ENCODE assay signal across 17 cellular contexts in the genomic region with DNA sequence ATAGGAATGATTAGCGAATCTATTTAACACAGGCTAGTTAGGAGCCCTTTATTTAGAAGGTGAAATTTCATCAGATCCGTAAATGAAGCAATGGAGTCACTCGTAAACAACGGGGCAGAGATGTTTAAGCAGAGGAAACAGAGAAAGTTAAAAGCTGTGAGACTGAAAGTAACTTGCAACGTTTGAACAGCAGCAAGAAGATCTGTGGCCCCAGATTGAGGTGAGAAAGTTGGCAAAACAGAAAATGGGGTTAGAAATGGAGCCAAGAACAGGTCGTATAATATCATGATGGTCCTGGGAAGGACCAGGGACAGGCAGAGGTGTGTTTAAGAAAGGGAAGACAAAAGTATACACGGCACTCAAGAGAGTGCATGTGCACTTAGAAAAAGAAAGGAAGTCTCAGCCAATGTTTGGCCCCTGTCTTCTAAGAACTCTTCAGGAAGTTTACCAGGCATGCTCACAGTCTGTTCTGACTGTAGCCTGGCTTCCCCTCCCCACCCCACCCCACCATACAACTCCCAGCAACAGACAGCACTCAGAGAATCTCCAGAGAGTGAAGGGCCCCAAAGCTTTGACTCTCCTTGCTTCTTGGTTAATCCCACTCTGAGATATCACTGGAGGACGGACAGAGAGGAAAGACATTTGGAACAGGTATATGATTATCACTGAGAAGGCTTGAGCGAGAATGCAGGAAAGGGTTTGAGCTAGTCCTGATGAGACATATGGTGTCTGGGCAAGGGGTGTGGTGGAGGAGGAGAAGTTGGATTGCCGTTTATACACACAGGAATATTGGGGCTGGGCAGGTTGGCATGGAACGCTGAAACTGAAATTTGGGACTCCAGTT. TPM values are rescaled to one million over a fixed set of nuclear protein-coding genes. Genes with fewer than 3 reads are reported as not detected.
DNase-seq lines count a peak whose midpoint lies in the region; ATAC-seq and TF ChIP-seq lines count a peak whose summit lies in the region.
"Not testable (repeated sequence)": the region's sequence is repeated elsewhere in the genome, so short reads cannot be mapped to it uniquely, and the experiment has no call there.
"Had no signal": no experiment of that assay in that cellular context is flagged by ENCODE, and none has a peak within 500 bp of the region (broad histone marks: within the 10 kb centered on the region; RNA-seq: fewer than 3 reads in every experiment).

No MANE protein-coding gene starts in this region.

- not testable (repeated sequence) for H3K36me3 ChIP-seq in GM06990 (ENCODE audit: control insufficient read depth, insufficient read depth, low read length); naive thymus-derived CD4-positive, alpha-beta T cell (ENCODE audit: control insufficient read depth in 2 of 3, insufficient read depth in 3 of 3, low read length in 3 of 3)

- H3K27ac Mint-ChIP-seq in activated B cell treated with CpG ODN at 0.5 μM for 24 hours, result not testable (repeated sequence)
- peak overlapping the region; percentile 91 for H3K27ac Mint-ChIP-seq in activated naive CD4-positive, alpha-beta T cell treated with anti-CD3 and anti-CD28 coated beads, Interleukin-2, amount 10 ng/mL, durations not matched to agents 7 days and 5 days
- H3K27ac Mint-ChIP-seq in naive thymus-derived CD4-positive, alpha-beta T cell, result peak overlapping the region; percentile 91 to 99 (median 94)

- not testable (repeated sequence) for H3K27me3 ChIP-seq in GM06990 (replicated peaks; ENCODE audit: control insufficient read depth, insufficient read depth, low read length); naive thymus-derived CD4-positive, alpha-beta T cell (ENCODE audit: control insufficient read depth in 2 of 2, insufficient read depth in 2 of 2, low read length in 2 of 2)

- not testable (repeated sequence) for H3K9me3 Mint-ChIP-seq in activated B cell treated with CpG ODN at 0.5 μM for 24 hours; activated naive CD4-positive, alpha-beta T cell treated with anti-CD3 and anti-CD28 coated beads, Interleukin-2, amount 10 ng/mL, durations not matched to agents 7 days and 5 days; naive thymus-derived CD4-positive, alpha-beta T cell

- CTCF ChIA-PET in activated B cell treated with CpG ODN at 0.5 μM for 24 hours (lab: Charles Lee); activated naive CD4-positive, alpha-beta T cell treated with anti-CD3 and anti-CD28 coated beads, Interleukin-2, amount 10 ng/mL, durations not matched to agents 7 days and 5 days (lab: Charles Lee); naive thymus-derived CD4-positive, alpha-beta T cell (lab: Charles Lee): not testable (repeated sequence)

- H3K4me3 Mint-ChIP-seq in activated B cell treated with CpG ODN at 0.5 μM for 24 hours, result peak overlapping the region; percentile 47
- peak overlapping the region; percentile 71 for H3K4me3 Mint-ChIP-seq in activated naive CD4-positive, alpha-beta T cell treated with anti-CD3 and anti-CD28 coated beads, Interleukin-2, amount 10 ng/mL, durations not matched to agents 7 days and 5 days
- peak overlapping the region; percentile 82 to 97 (median 90) for H3K4me3 Mint-ChIP-seq in naive thymus-derived CD4-positive, alpha-beta T cell

- not testable (repeated sequence) for H3K4me1 Mint-ChIP-seq in activated B cell treated with CpG ODN at 0.5 μM for 24 hours
- peaks cover 24% of the 10 kb centered on the region for H3K4me1 Mint-ChIP-seq in activated naive CD4-positive, alpha-beta T cell treated with anti-CD3 and anti-CD28 coated beads, Interleukin-2, amount 10 ng/mL, durations not matched to agents 7 days and 5 days
- peaks cover 0 to 32% (median 22%) of the 10 kb centered on the region in 7 donors for H3K4me1 Mint-ChIP-seq in naive thymus-derived CD4-positive, alpha-beta T cell

- TF ChIP-seq CTCF in GM06990 (IDR thresholded peaks at IDR 0.05; ENCODE audit: insufficient read depth, low read length, poor library complexity, severe bottlenecking); activated B cell treated with CpG ODN at 0.5 μM for 24 hours (IDR thresholded peaks at IDR 0.05): not testable (repeated sequence)

- H3K4me3 ChIP-seq in GM06990 (replicated peaks; ENCODE audit: low read depth, low read length), result peak overlapping the region; percentile 10; the same call in 1 of the 2 replicates
- H3K4me3 ChIP-seq in naive thymus-derived CD4-positive, alpha-beta T cell (ENCODE audit: low read length), result peak overlapping the region; percentile 46

- not testable (repeated sequence) for H3K36me3 Mint-ChIP-seq in activated B cell treated with CpG ODN at 0.5 μM for 24 hours (ENCODE audit: low read depth); activated naive CD4-positive, alpha-beta T cell treated with anti-CD3 and anti-CD28 coated beads, Interleukin-2, amount 10 ng/mL, durations not matched to agents 7 days and 5 days; naive thymus-derived CD4-positive, alpha-beta T cell

- not testable (repeated sequence) for H3K27me3 Mint-ChIP-seq in activated B cell treated with CpG ODN at 0.5 μM for 24 hours; activated naive CD4-positive, alpha-beta T cell treated with anti-CD3 and anti-CD28 coated beads, Interleukin-2, amount 10 ng/mL, durations not matched to agents 7 days and 5 days; naive thymus-derived CD4-positive, alpha-beta T cell

- not testable (repeated sequence) for DNase-seq in GM06990 (ENCODE audit: extremely low read depth, insufficient read length); activated B cell treated with CpG ODN at 0.5 μM for 24 hours
- DNase-seq in activated naive CD4-positive, alpha-beta T cell treated with anti-CD3 and anti-CD28 coated beads, Interleukin-2, amount 10 ng/mL, durations not matched to agents 7 days and 5 days, result peak; percentile 57
- DNase-seq in naive thymus-derived CD4-positive, alpha-beta T cell, result peak in 8 of 9 donors; percentile 19 to 74 (median 54)

- peak overlapping the region; percentile 69 for H3K27ac ChIP-seq in naive thymus-derived CD4-positive, alpha-beta T cell (ENCODE audit: low read depth, low read length)

- intact Hi-C loops in activated B cell treated with CpG ODN at 0.5 μM for 24 hours (cut with micrococcal nuclease), result not testable (repeated sequence)
- intact Hi-C loops in naive thymus-derived CD4-positive, alpha-beta T cell (cut with micrococcal nuclease), result loop anchor here (5.0 to 10.0 kb wide), 2 partner anchors 81 to 83 kb away; a partner anchor contains a TSS

- not testable (repeated sequence) for H3K9me3 ChIP-seq in naive thymus-derived CD4-positive, alpha-beta T cell (ENCODE audit: control insufficient read depth in 2 of 3, low read length in 3 of 3)

- ATAC-seq in GM19043 (IDR thresholded peaks at IDR 0.05; ENCODE audit: low read depth, unreplicated experiment), result peak; percentile 59
- ATAC-seq in GM21576 (IDR thresholded peaks at IDR 0.05; ENCODE audit: unreplicated experiment), result peak; percentile 71
- peak; percentile 68 for ATAC-seq in HG03025 (IDR thresholded peaks at IDR 0.05; ENCODE audit: low FRiP score, unreplicated experiment)
- peak; percentile 71 for ATAC-seq in HG03460 (IDR thresholded peaks at IDR 0.05; ENCODE audit: unreplicated experiment)
- not testable (repeated sequence) for ATAC-seq in activated B cell treated with CpG ODN at 0.5 μM for 24 hours (ENCODE audit: low read depth)
- peak; percentile 86 for ATAC-seq in naive thymus-derived CD4-positive, alpha-beta T cell

- H3K4me1 ChIP-seq in naive thymus-derived CD4-positive, alpha-beta T cell (ENCODE audit: control insufficient read depth in 2 of 2, insufficient read depth in 2 of 2, low read length in 2 of 2), result not testable (repeated sequence)

- POLR2A ChIA-PET in activated B cell treated with CpG ODN at 0.5 μM for 24 hours (lab: Charles Lee); naive thymus-derived CD4-positive, alpha-beta T cell (lab: Charles Lee): not testable (repeated sequence)

RNA-seq across cellular contexts. Expression of a gene that starts 3.2 kb away (rescaled TPM):
- total RNA-seq in activated B cell treated with CpG ODN at 0.5 μM for 24 hours, result 2.0 and 2.1 TPM in 2 replicates
- not detected for total RNA-seq in naive thymus-derived CD4-positive, alpha-beta T cell
- not detected for polyA plus RNA-seq in naive thymus-derived CD4-positive, alpha-beta T cell
- total RNA-seq: ascending aorta, colonic mucosa, gastroesophageal sphincter, H7, left ventricle myocardium superior, posterior vena cava, ureter had no signal
- polyA plus RNA-seq: AG04450, small intestine had no signal

RNA-seq across cellular contexts. Expression of a gene that starts 8.8 kb away (rescaled TPM):
- 0.54 and 0.80 TPM in 2 replicates for total RNA-seq in activated B cell treated with CpG ODN at 0.5 μM for 24 hours
- total RNA-seq in naive thymus-derived CD4-positive, alpha-beta T cell, result not detected
- under 1 TPM in 1 of 2 donors, not detected in 1; 0.47 TPM for polyA plus RNA-seq in naive thymus-derived CD4-positive, alpha-beta T cell
- total RNA-seq: ascending aorta, colonic mucosa, gastroesophageal sphincter, H7, left ventricle myocardium superior, posterior vena cava, ureter had no signal
- polyA plus RNA-seq: AG04450, small intestine had no signal

RNA-seq across cellular contexts. Expression of a gene that starts 31.7 kb away (rescaled TPM):
- 1.4 and 3.1 TPM in 2 replicates for total RNA-seq in activated B cell treated with CpG ODN at 0.5 μM for 24 hours
- total RNA-seq in naive thymus-derived CD4-positive, alpha-beta T cell, result not detected
- polyA plus RNA-seq in naive thymus-derived CD4-positive, alpha-beta T cell, result not detected
- total RNA-seq: ascending aorta, colonic mucosa, gastroesophageal sphincter, H7, left ventricle myocardium superior, posterior vena cava, ureter had no signal
- polyA plus RNA-seq: AG04450, small intestine had no signal

RNA-seq across cellular contexts. Expression of a gene that starts 57.9 kb away (rescaled TPM):
- total RNA-seq in activated B cell treated with CpG ODN at 0.5 μM for 24 hours, result 0.59 and 1.00 TPM in 2 replicates
- total RNA-seq in naive thymus-derived CD4-positive, alpha-beta T cell, result not detected
- not detected for polyA plus RNA-seq in naive thymus-derived CD4-positive, alpha-beta T cell
- total RNA-seq: ascending aorta, colonic mucosa, H7, left ventricle myocardium superior, posterior vena cava, ureter had no signal
- polyA plus RNA-seq: AG04450, small intestine had no signal
